2 cellular contexts compared by ENCODE assay signal in the genomic region with DNA sequence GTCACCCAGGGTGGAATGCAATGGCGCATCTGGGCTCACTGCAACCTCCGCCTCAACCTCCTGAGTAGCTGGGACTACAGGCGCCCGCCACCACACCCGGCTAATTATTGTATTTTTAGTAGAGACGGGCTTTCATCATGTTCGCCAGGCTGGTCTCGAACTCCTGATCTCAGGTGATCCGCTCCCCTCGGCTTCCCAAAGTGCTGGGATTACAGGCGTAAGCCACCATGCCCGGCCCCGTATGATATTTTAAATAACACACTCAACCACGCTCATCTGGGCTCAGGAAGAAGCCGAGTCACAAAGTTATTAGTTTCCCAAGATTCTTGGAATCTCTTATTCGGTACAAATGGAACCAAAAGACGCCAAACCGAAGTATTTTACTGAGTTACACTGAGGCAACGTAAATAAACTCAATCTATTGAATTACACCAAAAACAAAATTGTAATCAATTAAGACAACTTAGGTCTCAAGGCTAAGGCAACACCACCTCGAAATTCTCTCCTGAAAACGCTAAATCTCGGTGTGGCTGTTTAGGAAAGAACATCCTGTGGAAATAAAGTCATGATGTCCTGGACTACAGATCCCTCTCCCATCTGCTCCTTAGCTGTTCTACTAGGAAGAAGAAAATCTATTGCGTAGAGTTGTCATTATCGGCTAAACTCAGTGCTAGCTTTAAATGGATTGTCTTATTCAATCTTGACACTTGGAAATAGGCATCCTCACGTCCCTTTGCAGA.
TF ChIP-seq lines count a peak whose summit lies in the region.

No MANE protein-coding gene starts in this region.

TF ChIP-seq in IMR-90, 13 proteins besides CTCF, POLR2A, EP300 and RAD21:
- TF ChIP-seq, protein P1, sequence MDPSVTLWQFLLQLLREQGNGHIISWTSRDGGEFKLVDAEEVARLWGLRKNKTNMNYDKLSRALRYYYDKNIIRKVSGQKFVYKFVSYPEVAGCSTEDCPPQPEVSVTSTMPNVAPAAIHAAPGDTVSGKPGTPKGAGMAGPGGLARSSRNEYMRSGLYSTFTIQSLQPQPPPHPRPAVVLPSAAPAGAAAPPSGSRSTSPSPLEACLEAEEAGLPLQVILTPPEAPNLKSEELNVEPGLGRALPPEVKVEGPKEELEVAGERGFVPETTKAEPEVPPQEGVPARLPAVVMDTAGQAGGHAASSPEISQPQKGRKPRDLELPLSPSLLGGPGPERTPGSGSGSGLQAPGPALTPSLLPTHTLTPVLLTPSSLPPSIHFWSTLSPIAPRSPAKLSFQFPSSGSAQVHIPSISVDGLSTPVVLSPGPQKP (IDR thresholded peaks at IDR 0.05; ENCODE audit: borderline replicate concordance, low read depth, low read length): no peak
TF ChIP-seq in IMR-90: peak in this region for 0.

TF ChIP-seq in HepG2, 621 proteins besides CTCF, POLR2A, EP300 and RAD21:
- TF ChIP-seq, protein P2, sequence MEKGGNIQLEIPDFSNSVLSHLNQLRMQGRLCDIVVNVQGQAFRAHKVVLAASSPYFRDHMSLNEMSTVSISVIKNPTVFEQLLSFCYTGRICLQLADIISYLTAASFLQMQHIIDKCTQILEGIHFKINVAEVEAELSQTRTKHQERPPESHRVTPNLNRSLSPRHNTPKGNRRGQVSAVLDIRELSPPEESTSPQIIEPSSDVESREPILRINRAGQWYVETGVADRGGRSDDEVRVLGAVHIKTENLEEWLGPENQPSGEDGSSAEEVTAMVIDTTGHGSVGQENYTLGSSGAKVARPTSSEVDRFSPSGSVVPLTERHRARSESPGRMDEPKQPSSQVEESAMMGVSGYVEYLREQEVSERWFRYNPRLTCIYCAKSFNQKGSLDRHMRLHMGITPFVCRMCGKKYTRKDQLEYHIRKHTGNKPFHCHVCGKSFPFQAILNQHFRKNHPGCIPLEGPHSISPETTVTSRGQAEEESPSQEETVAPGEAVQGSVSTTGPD (CRISPR knock-in tag; IDR thresholded peaks at IDR 0.05): 0 out of 2 replicates have a peak, but pooled peaks have one; percentile 26
- TF ChIP-seq DR1 (CRISPR knock-in tag; IDR thresholded peaks at IDR 0.05): 0 out of 2 replicates have a peak, but pooled peaks have one; percentile 9
- TF ChIP-seq, protein P3, sequence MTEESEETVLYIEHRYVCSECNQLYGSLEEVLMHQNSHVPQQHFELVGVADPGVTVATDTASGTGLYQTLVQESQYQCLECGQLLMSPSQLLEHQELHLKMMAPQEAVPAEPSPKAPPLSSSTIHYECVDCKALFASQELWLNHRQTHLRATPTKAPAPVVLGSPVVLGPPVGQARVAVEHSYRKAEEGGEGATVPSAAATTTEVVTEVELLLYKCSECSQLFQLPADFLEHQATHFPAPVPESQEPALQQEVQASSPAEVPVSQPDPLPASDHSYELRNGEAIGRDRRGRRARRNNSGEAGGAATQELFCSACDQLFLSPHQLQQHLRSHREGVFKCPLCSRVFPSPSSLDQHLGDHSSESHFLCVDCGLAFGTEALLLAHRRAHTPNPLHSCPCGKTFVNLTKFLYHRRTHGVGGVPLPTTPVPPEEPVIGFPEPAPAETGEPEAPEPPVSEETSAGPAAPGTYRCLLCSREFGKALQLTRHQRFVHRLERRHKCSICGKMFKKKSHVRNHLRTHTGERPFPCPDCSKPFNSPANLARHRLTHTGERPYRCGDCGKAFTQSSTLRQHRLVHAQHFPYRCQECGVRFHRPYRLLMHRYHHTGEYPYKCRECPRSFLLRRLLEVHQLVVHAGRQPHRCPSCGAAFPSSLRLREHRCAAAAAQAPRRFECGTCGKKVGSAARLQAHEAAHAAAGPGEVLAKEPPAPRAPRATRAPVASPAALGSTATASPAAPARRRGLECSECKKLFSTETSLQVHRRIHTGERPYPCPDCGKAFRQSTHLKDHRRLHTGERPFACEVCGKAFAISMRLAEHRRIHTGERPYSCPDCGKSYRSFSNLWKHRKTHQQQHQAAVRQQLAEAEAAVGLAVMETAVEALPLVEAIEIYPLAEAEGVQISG (CRISPR knock-in tag; IDR thresholded peaks at IDR 0.05): no peak
- no peak for TF ChIP-seq SOX6 (IDR thresholded peaks at IDR 0.05)
- TF ChIP-seq SOX6 (CRISPR knock-in tag; IDR thresholded peaks at IDR 0.05): no peak
- TF ChIP-seq ZNF709 (CRISPR knock-in tag; IDR thresholded peaks at IDR 0.05): 0 out of 2 replicates have a peak, but pooled peaks have one; percentile 30
- 0 out of 2 replicates have a peak, but pooled peaks have one; percentile 51 for TF ChIP-seq ZNF20 (CRISPR knock-in tag; IDR thresholded peaks at IDR 0.05)
- TF ChIP-seq, protein P4, sequence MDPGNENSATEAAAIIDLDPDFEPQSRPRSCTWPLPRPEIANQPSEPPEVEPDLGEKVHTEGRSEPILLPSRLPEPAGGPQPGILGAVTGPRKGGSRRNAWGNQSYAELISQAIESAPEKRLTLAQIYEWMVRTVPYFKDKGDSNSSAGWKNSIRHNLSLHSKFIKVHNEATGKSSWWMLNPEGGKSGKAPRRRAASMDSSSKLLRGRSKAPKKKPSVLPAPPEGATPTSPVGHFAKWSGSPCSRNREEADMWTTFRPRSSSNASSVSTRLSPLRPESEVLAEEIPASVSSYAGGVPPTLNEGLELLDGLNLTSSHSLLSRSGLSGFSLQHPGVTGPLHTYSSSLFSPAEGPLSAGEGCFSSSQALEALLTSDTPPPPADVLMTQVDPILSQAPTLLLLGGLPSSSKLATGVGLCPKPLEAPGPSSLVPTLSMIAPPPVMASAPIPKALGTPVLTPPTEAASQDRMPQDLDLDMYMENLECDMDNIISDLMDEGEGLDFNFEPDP (CRISPR knock-in tag; conservative IDR thresholded peaks at IDR 0.05): 0 out of 2 replicates have a peak, but pooled peaks have one; percentile 20
- TF ChIP-seq, protein P5, sequence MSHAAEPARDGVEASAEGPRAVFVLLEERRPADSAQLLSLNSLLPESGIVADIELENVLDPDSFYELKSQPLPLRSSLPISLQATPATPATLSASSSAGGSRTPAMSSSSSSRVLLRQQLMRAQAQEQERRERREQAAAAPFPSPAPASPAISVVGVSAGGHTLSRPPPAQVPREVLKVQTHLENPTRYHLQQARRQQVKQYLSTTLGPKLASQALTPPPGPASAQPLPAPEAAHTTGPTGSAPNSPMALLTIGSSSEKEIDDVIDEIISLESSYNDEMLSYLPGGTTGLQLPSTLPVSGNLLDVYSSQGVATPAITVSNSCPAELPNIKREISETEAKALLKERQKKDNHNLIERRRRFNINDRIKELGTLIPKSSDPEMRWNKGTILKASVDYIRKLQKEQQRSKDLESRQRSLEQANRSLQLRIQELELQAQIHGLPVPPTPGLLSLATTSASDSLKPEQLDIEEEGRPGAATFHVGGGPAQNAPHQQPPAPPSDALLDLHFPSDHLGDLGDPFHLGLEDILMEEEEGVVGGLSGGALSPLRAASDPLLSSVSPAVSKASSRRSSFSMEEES (CRISPR knock-in tag; IDR thresholded peaks at IDR 0.05): 0 out of 2 replicates have a peak, but pooled peaks have one; percentile 14
- TF ChIP-seq ZFY (CRISPR knock-in tag; IDR thresholded peaks at IDR 0.05): no peak
- TF ChIP-seq ZNF776 (CRISPR knock-in tag; IDR thresholded peaks at IDR 0.05): 0 out of 2 replicates have a peak, but pooled peaks have one; percentile 17
- no peak for TF ChIP-seq LCORL (IDR thresholded peaks at IDR 0.05)
- peak; percentile 26; the same call in 1 of the 2 replicates for TF ChIP-seq LCORL (CRISPR knock-in tag; IDR thresholded peaks at IDR 0.05)
- TF ChIP-seq ZBTB38 (CRISPR knock-in tag; IDR thresholded peaks at IDR 0.05): no peak
- TF ChIP-seq, protein P6, sequence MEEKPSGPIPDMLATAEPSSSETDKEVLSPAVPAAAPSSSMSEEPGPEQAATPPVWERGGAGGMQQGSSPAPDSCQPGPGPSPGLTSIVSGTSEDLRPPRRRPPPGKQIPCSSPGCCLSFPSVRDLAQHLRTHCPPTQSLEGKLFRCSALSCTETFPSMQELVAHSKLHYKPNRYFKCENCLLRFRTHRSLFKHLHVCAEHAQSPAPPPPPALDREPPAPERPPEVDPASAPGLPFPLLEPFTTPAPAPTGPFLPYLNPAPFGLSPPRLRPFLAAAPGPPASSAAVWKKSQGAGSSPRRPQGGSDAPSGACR (CRISPR knock-in tag; IDR thresholded peaks at IDR 0.05): 0 out of 2 replicates have a peak, but pooled peaks have one; percentile 5
- peak; percentile 5; the same call in 1 of the 2 replicates for TF ChIP-seq REL (CRISPR knock-in tag; conservative IDR thresholded peaks at IDR 0.05)
- TF ChIP-seq FOXJ3 (CRISPR knock-in tag; IDR thresholded peaks at IDR 0.05; ENCODE audit: borderline replicate concordance): 0 out of 2 replicates have a peak, but pooled peaks have one; percentile 1
